ENCODE assay signal across 8 cellular contexts in genomic region chr5:132498152-132498551, GRCh38. TPM values are rescaled to one million over a fixed set of nuclear protein-coding genes. Genes with fewer than 3 reads are reported as not detected.
A peak's percentile ranks its signal among the peaks of the same experiment; 100 is the strongest.
DNase-seq lines count a peak whose midpoint lies in the region; ATAC-seq and TF ChIP-seq lines count a peak whose summit lies in the region.

No MANE protein-coding gene starts in this region.

- no TSS peak for BruUV-seq in PC-3 (replicated peaks; lab: Mats Ljungman, UMichigan)

- POLR2A ChIA-PET in CD8-positive, alpha-beta memory T cell (lab: Charles Lee): interaction anchor here (0.7 to 4.0 kb wide), 3 partner anchors 14 to 106 kb away, joined by 3 to 14 read pairs (median 3); no protein-coding TSS in a partner anchor
- POLR2A ChIA-PET in PC-3 (lab: Charles Lee; ENCODE audit: unreplicated experiment): interaction anchor here (0.6 kb wide), 2 partner anchors 12 to 83 kb away, joined by 6 read pairs; no protein-coding TSS in a partner anchor

- peak overlapping the region; percentile 78 for H3K9ac ChIP-seq in PC-3 (ENCODE audit: low read length)

- H3K27me3 Mint-ChIP-seq in CD8-positive, alpha-beta memory T cell: no peaks in the 10 kb centered on the region
- H3K27me3 Mint-ChIP-seq in osteocyte (ENCODE audit: unreplicated experiment): no peaks in the 10 kb centered on the region

- H3K36me3 Mint-ChIP-seq in CD8-positive, alpha-beta memory T cell: peaks cover 0 to 4% (median 0%) of the 10 kb centered on the region in 3 donors
- H3K36me3 Mint-ChIP-seq in osteocyte (ENCODE audit: unreplicated experiment): no peaks in the 10 kb centered on the region

- H3K79me2 ChIP-seq in PC-3 (ENCODE audit: low read length): no peaks in the 10 kb centered on the region

- H3K9me2 ChIP-seq in PC-3 (replicated peaks; ENCODE audit: low read length): no peaks in the 10 kb centered on the region

- no peaks in the 10 kb centered on the region for H3K9me3 ChIP-seq in CD8-positive, alpha-beta memory T cell (ENCODE audit: low read length)
- no peaks in the 10 kb centered on the region for H3K9me3 ChIP-seq in PC-3 (ENCODE audit: low read length)

- peak overlapping the region in 4 of 7 donors; percentile 88 to 98 (median 94) for H3K4me3 Mint-ChIP-seq in CD8-positive, alpha-beta memory T cell
- no peak overlapping the region for H3K4me3 Mint-ChIP-seq in osteocyte (ENCODE audit: unreplicated experiment)

- H3K4me1 ChIP-seq in CD8-positive, alpha-beta memory T cell (ENCODE audit: insufficient read depth, low read length): peaks cover 60% of the 10 kb centered on the region
- H3K4me1 ChIP-seq in PC-3 (ENCODE audit: insufficient read depth, low read length): peaks cover 40% of the 10 kb centered on the region

- intact Hi-C loops in PC-3 (cut with micrococcal nuclease): loop anchor here (10.0 kb wide), 1 partner anchor 203 kb away; the partner anchor contains the start of gene SLC22A4

- H3K27ac Mint-ChIP-seq in CD8-positive, alpha-beta memory T cell: peak overlapping the region; percentile 89 to 100 (median 96)
- H3K27ac Mint-ChIP-seq in osteocyte (ENCODE audit: unreplicated experiment): peak overlapping the region; percentile 92

- peak in 1 of 5 donors; percentile 51 for DNase-seq in CD8-positive, alpha-beta memory T cell
- DNase-seq in PC-3 (peak; percentile 56), epithelial cell of prostate (ENCODE audit: low read depth, low spot score) (no peak), osteocyte (ENCODE audit: extremely low spot score, unreplicated experiment) (peak; percentile 69), GDM1 (lab: John Stamatoyannopoulos, UW) (no peak), Ammon's horn (ENCODE audit: low spot score) (no peak)
- no peak for DNase-seq in stimulated activated naive CD4-positive, alpha-beta T cell treated with Interleukin-2 at 50 U/mL for 16 hours (lab: John Stamatoyannopoulos, UW)

- no peaks in the 10 kb centered on the region for H3F3A ChIP-seq in PC-3 (ENCODE audit: low read length, unreplicated experiment)

- no peaks in the 10 kb centered on the region for H3K36me3 ChIP-seq in CD8-positive, alpha-beta memory T cell (ENCODE audit: insufficient read depth, low read length)
- no peaks in the 10 kb centered on the region for H3K36me3 ChIP-seq in PC-3 (ENCODE audit: low read depth, low read length)

- H3K4me3 ChIP-seq in CD8-positive, alpha-beta memory T cell (ENCODE audit: low read length): no peak overlapping the region
- H3K4me3 ChIP-seq in PC-3 (ENCODE audit: low read length): no peak overlapping the region

- peaks cover 60 to 72% (median 64%) of the 10 kb centered on the region in 3 donors for H3K4me1 Mint-ChIP-seq in CD8-positive, alpha-beta memory T cell
- H3K4me1 Mint-ChIP-seq in osteocyte (ENCODE audit: unreplicated experiment): peaks cover 68% of the 10 kb centered on the region

- ATAC-seq in PC-3 (no peak), GM18873 (IDR thresholded peaks at IDR 0.05; ENCODE audit: low FRiP score, unreplicated experiment) (no peak)

- H3K27ac ChIP-seq in CD8-positive, alpha-beta memory T cell (ENCODE audit: low read depth, low read length): peak overlapping the region; percentile 82
- H3K27ac ChIP-seq in PC-3 (ENCODE audit: low read length) (peak overlapping the region; percentile 84), epithelial cell of prostate (peak overlapping the region; percentile 83)

- H4K20me1 ChIP-seq in PC-3 (ENCODE audit: low read length): no peaks in the 10 kb centered on the region

- no peak overlapping the region for H2AFZ ChIP-seq in PC-3 (ENCODE audit: low read length)

- TF ChIP-seq CTCF in PC-3 (conservative IDR thresholded peaks at IDR 0.05; ENCODE audit: low read depth, low read length) (no peak), osteocyte (IDR thresholded peaks at IDR 0.05) (no peak)

- H3K27me3 ChIP-seq in CD8-positive, alpha-beta memory T cell (ENCODE audit: insufficient read depth, low read length, poor library complexity, severe bottlenecking): no peaks in the 10 kb centered on the region
- no peaks in the 10 kb centered on the region for H3K27me3 ChIP-seq in PC-3 (ENCODE audit: low read length)

- peak overlapping the region; percentile 87 for H3K4me2 ChIP-seq in PC-3 (ENCODE audit: low read length)

- CTCF ChIA-PET in CD8-positive, alpha-beta memory T cell (lab: Charles Lee): interaction anchor here (0.8 to 10.3 kb wide), 9 partner anchors 9 to 322 kb away, joined by 3 to 299 read pairs (median 5); partner anchors contain the start of gene IRF1
- CTCF ChIA-PET in PC-3 (lab: Charles Lee): interaction anchor here (1.3 to 1.5 kb wide), 2 partner anchors 111 to 260 kb away, joined by 3 to 6 read pairs; no protein-coding TSS in a partner anchor

- H3K9me3 Mint-ChIP-seq in CD8-positive, alpha-beta memory T cell: no peaks in the 10 kb centered on the region
- H3K9me3 Mint-ChIP-seq in osteocyte (ENCODE audit: unreplicated experiment): no peaks in the 10 kb centered on the region

RNA-seq across cellular contexts. Expression of gene IRF1, which starts 7.6 kb away (rescaled TPM):
- total RNA-seq in CD8-positive, alpha-beta memory T cell: 100 to 1,000 TPM; 115 to 121 TPM
- polyA plus RNA-seq in CD8-positive, alpha-beta memory T cell: 204 TPM
- total RNA-seq in PC-3 (2014; rRNA removed) (21.1 and 23.1 TPM in 2 replicates), osteocyte (50.2 and 58.9 TPM in 2 replicates)

RNA-seq across cellular contexts. Expression of gene IL5, which starts 45.2 kb away (rescaled TPM):
- total RNA-seq in CD8-positive, alpha-beta memory T cell: 10 to 100 TPM; 83.0 to 84.3 TPM
- polyA plus RNA-seq in CD8-positive, alpha-beta memory T cell: not detected
- total RNA-seq in PC-3 (2014; rRNA removed) (not detected in 2 replicates), osteocyte (not detected in 2 replicates)

RNA-seq across cellular contexts. Expression of gene RAD50, which starts 58.6 kb away (rescaled TPM):
- total RNA-seq in CD8-positive, alpha-beta memory T cell: 10 to 100 TPM; 45.2 to 48.3 TPM
- polyA plus RNA-seq in CD8-positive, alpha-beta memory T cell: 34.6 TPM
- total RNA-seq in PC-3 (2014; rRNA removed) (3.5 and 6.7 TPM in 2 replicates), osteocyte (24.7 and 27.5 TPM in 2 replicates)

Comparison
In these comparisons a context has a peak if more than half of its experiments do, and no peak if none do; other contexts are left out.
1. DNase-seq: peak in PC-3 (single experiment) and osteocyte (single experiment); none in epithelial cell of prostate (single experiment), stimulated activated naive CD4-positive, alpha-beta T cell treated with Interleukin-2 at 50 U/mL for 16 hours (single experiment), GDM1 (single experiment) and Ammon's horn (single experiment).
2. RNA of gene IL5, which starts 45.2 kb away (total RNA-seq): 83.0 to 84.3 TPM in CD8-positive, alpha-beta memory T cell; not detected in PC-3 and not detected in osteocyte; every median in the first group is over 10 times any median in the second.
3. Peak in every context shown above with its lines, with median percentiles within 50 percentile points of each other: H3K27ac ChIP-seq.